9 cellular contexts compared by ENCODE assay signal in genomic region chr12:26473291-26473690, GRCh38.
DNase-seq lines count a peak whose midpoint lies in the region; ATAC-seq and TF ChIP-seq lines count a peak whose summit lies in the region.
"Had no signal": no experiment of that assay in that cellular context is flagged by ENCODE, and none has a peak within 500 bp of the region (broad histone marks: within the 10 kb centered on the region; RNA-seq: fewer than 3 reads in every experiment).

No MANE protein-coding gene starts in this region.

- H3K4me3 Mint-ChIP-seq in CD14-positive monocyte, result peak overlapping the region in 1 of 2 donors; percentile 31
- H3K4me3 Mint-ChIP-seq in activated naive CD8-positive, alpha-beta T cell treated with anti-CD3 and anti-CD28 coated beads, Interleukin-2, amount 50 U/mL, for 24 hours, result no peak overlapping the region

- peaks cover 0 to 1% (median 0%) of the 10 kb centered on the region in 3 donors for H3K27me3 Mint-ChIP-seq in CD14-positive monocyte (ENCODE audit: low read depth in 3 of 3)
- no peaks in the 10 kb centered on the region for H3K27me3 Mint-ChIP-seq in activated naive CD8-positive, alpha-beta T cell treated with anti-CD3 and anti-CD28 coated beads, Interleukin-2, amount 50 U/mL, for 24 hours

- intact Hi-C loops in CD14-positive monocyte (cut with micrococcal nuclease), result loop anchor here (10.0 kb wide), 2 partner anchors 198 to 348 kb away; partner anchors contain the start of gene BHLHE41 (in 1 of the 2)

- 0 out of 2 replicates have a peak, but pooled peaks cover 2% of the 10 kb centered on the region for H3K36me3 ChIP-seq in H7 (replicated peaks; ENCODE audit: control insufficient read depth, insufficient read depth, low read length)
- H3K36me3 ChIP-seq: thoracic aorta had no signal

- H3K27ac Mint-ChIP-seq in CD14-positive monocyte, result peak overlapping the region; percentile 75 to 95 (median 91)
- peak overlapping the region; percentile 29 for H3K27ac Mint-ChIP-seq in activated naive CD8-positive, alpha-beta T cell treated with anti-CD3 and anti-CD28 coated beads, Interleukin-2, amount 50 U/mL, for 24 hours

- H3K36me3 Mint-ChIP-seq in CD14-positive monocyte, result peaks cover 25 to 29% of the 10 kb centered on the region in 2 donors
- peaks cover 45% of the 10 kb centered on the region for H3K36me3 Mint-ChIP-seq in activated naive CD8-positive, alpha-beta T cell treated with anti-CD3 and anti-CD28 coated beads, Interleukin-2, amount 50 U/mL, for 24 hours (ENCODE audit: low read depth)

- peak; percentile 80 for DNase-seq in CD14-positive monocyte (ENCODE audit: low spot score)
- DNase-seq in activated naive CD8-positive, alpha-beta T cell treated with anti-CD3 and anti-CD28 coated beads, Interleukin-2, amount 50 U/mL, for 24 hours, result no peak
- DNase-seq in activated CD4-positive, alpha-beta T cell treated with anti-CD3 and anti-CD28 coated beads, Interleukin-2, amount 50 U/mL, for 1 hour, result no peak
- no peak for DNase-seq in NCI-H187 treated with DMSO at 0.1 percent for 48 hours (lab: John Stamatoyannopoulos, UW)
- DNase-seq in activated CD8-positive, alpha-beta memory T cell treated with anti-CD3 and anti-CD28 coated beads, Interleukin-2, amount 50 U/mL, for 4 hours, result no peak
- no peak for DNase-seq in H7

- no peak for TF ChIP-seq CTCF in CD14-positive monocyte (IDR thresholded peaks at IDR 0.05)

- ATAC-seq in GM19468 (IDR thresholded peaks at IDR 0.05; ENCODE audit: extremely low read depth, unreplicated experiment) (peak; percentile 87), HG03457 (IDR thresholded peaks at IDR 0.05; ENCODE audit: unreplicated experiment) (peak; percentile 79)
- peak; percentile 57 for ATAC-seq in activated naive CD8-positive, alpha-beta T cell treated with anti-CD3 and anti-CD28 coated beads, Interleukin-2, amount 50 U/mL, for 24 hours

- peaks cover 47% of the 10 kb centered on the region for H3K4me1 Mint-ChIP-seq in CD14-positive monocyte
- H3K4me1 Mint-ChIP-seq in activated naive CD8-positive, alpha-beta T cell treated with anti-CD3 and anti-CD28 coated beads, Interleukin-2, amount 50 U/mL, for 24 hours, result peaks cover 20% of the 10 kb centered on the region

- no peaks in the 10 kb centered on the region for H3K27me3 ChIP-seq in H7 (ENCODE audit: control insufficient read depth, insufficient read depth, low read length)

- H3K4me3 ChIP-seq in H7 (ENCODE audit: insufficient read depth, low read depth, low read length), result no peak overlapping the region
- H3K4me3 ChIP-seq: thoracic aorta had no signal

- H3K9me3 Mint-ChIP-seq in CD14-positive monocyte, result peaks cover 0 to 6% (median 0%) of the 10 kb centered on the region in 7 donors
- H3K9me3 Mint-ChIP-seq in activated naive CD8-positive, alpha-beta T cell treated with anti-CD3 and anti-CD28 coated beads, Interleukin-2, amount 50 U/mL, for 24 hours, result no peaks in the 10 kb centered on the region
